In genomic region chr17:81909966-81910839, GRCh38 we compare ENCODE assay signal across 8 cellular contexts. TPM values are rescaled to one million over a fixed set of nuclear protein-coding genes. Genes with fewer than 3 reads are reported as not detected.
DNase-seq lines count a peak whose midpoint lies in the region; ATAC-seq lines count a peak whose summit lies in the region.

No MANE protein-coding gene starts in this region.

- peaks cover 2 to 8% (median 5%) of the 10 kb centered on the region in 3 donors for H3K4me1 Mint-ChIP-seq in naive B cell

- peak overlapping the region in 5 of 6 donors; percentile 63 to 89 (median 83) for H3K27ac Mint-ChIP-seq in naive B cell

- H3K36me3 Mint-ChIP-seq in naive B cell: no peaks in the 10 kb centered on the region

- DNase-seq in G401 (ENCODE audit: low spot score) (peak; percentile 64), NCI-H146 treated with DMSO at 0.1 percent for 48 hours (lab: John Stamatoyannopoulos, UW; ENCODE audit: unreplicated experiment) (peak; percentile 39), dermis blood vessel endothelial cell (peak; percentile 37), naive B cell (no peak), DMS79 (lab: John Stamatoyannopoulos, UW) (no peak), occipital lobe (lab: John Stamatoyannopoulos, UW) (no peak)

- in situ Hi-C loops in G401 (cut with HindIII; ENCODE audit: low sequenced_read_pairs): no loop called here

- H3K27me3 Mint-ChIP-seq in naive B cell: no peaks in the 10 kb centered on the region

- H3K9me3 Mint-ChIP-seq in naive B cell: no peaks in the 10 kb centered on the region

- ATAC-seq in naive B cell (ENCODE audit: low read depth in 2 of 2) (no peak), GM18870 (IDR thresholded peaks at IDR 0.05; ENCODE audit: unreplicated experiment) (no peak), GM19395 (IDR thresholded peaks at IDR 0.05; ENCODE audit: unreplicated experiment) (no peak)

- peak overlapping the region; percentile 75 to 91 (median 87) for H3K4me3 Mint-ChIP-seq in naive B cell

RNA-seq across cellular contexts. Expression of gene PCYT2, which starts 1.0 kb away (rescaled TPM):
- 41.8 and 60.0 TPM in 2 replicates for total RNA-seq in G401 (2014; rRNA removed; shearing (Covaris generic))
- total RNA-seq in dermis blood vessel endothelial cell (41.0 and 80.1 TPM in 2 replicates), occipital lobe (24.5 TPM)
- polyA plus RNA-seq in naive B cell (ENCODE audit: low read depth in 6 of 6): 10 to 100 TPM; 19.0 to 28.4 (median 21.2) TPM

RNA-seq across cellular contexts. Expression of gene SIRT7, which starts 7.8 kb away (rescaled TPM):
- total RNA-seq in G401 (2014; rRNA removed; shearing (Covaris generic)): 15.4 and 17.6 TPM in 2 replicates
- 17.3 and 21.1 TPM in 2 replicates for total RNA-seq in dermis blood vessel endothelial cell
- 10 to 100 TPM; 23.6 to 41.3 (median 30.6) TPM for polyA plus RNA-seq in naive B cell (ENCODE audit: low read depth in 6 of 6)
- 8.0 TPM for total RNA-seq in occipital lobe

RNA-seq across cellular contexts. Expression of gene NPB, which starts 8.2 kb away (rescaled TPM):
- total RNA-seq in G401 (2014; rRNA removed; shearing (Covaris generic)): 0.41 and 0.74 TPM in 2 replicates
- total RNA-seq in dermis blood vessel endothelial cell (0.28 TPM in 1 of 2 replicates, not detected in the other), occipital lobe (2.0 TPM)
- polyA plus RNA-seq in naive B cell (ENCODE audit: low read depth in 6 of 6): under 1 TPM in 1 of 6 donors, not detected in 5; 0.24 TPM

RNA-seq across cellular contexts. Expression of gene MAFG, which starts 17.3 kb away (rescaled TPM):
- 14.5 and 15.6 TPM in 2 replicates for total RNA-seq in G401 (2014; rRNA removed; shearing (Covaris generic))
- total RNA-seq in dermis blood vessel endothelial cell (19.7 and 22.4 TPM in 2 replicates), occipital lobe (16.5 TPM)
- 1 to 10 TPM; 3.4 to 6.7 (median 4.7) TPM for polyA plus RNA-seq in naive B cell (ENCODE audit: low read depth in 6 of 6)

RNA-seq across cellular contexts. Expression of gene ANAPC11, which starts 18.7 kb away (rescaled TPM):
- 194 and 216 TPM in 2 replicates for total RNA-seq in G401 (2014; rRNA removed; shearing (Covaris generic))
- total RNA-seq in dermis blood vessel endothelial cell (79.9 and 128 TPM in 2 replicates), occipital lobe (43.0 TPM)
- 100 to 1,000 TPM; 208 to 260 (median 218) TPM for polyA plus RNA-seq in naive B cell (ENCODE audit: low read depth in 6 of 6)

Comparison
In these comparisons a context has a peak if more than half of its experiments do, and no peak if none do; other contexts are left out.
1. DNase-seq: peak in G401 (single experiment), NCI-H146 treated with DMSO at 0.1 percent for 48 hours (single experiment) and dermis blood vessel endothelial cell (single experiment); none in naive B cell (single experiment), DMS79 (single experiment) and occipital lobe (single experiment).